In genomic region chr10:90481326-90481923, GRCh38 we compare ENCODE assay signal across 18 cellular contexts.
A peak's percentile ranks its signal among the peaks of the same experiment; 100 is the strongest.
DNase-seq lines count a peak whose midpoint lies in the region; ATAC-seq and TF ChIP-seq lines count a peak whose summit lies in the region.
"Had no signal": no experiment of that assay in that cellular context is flagged by ENCODE, and none has a peak within 500 bp of the region (broad histone marks: within the 10 kb centered on the region; RNA-seq: fewer than 3 reads in every experiment).

No MANE protein-coding gene starts in this region.

- 0 out of 2 replicates have a peak overlapping the region, but pooled peaks have one; percentile 1 for H3K9ac ChIP-seq in BLaER1
- no peak overlapping the region for H3K9ac ChIP-seq in neural progenitor cell

- in situ Hi-C loops in brain microvascular endothelial cell (cut with HindIII; ENCODE audit: low pct_ligation_motif_present, low sequenced_read_pairs), result no loop called here

- H3K4me1 Mint-ChIP-seq in neural progenitor cell, result peaks cover 4% of the 10 kb centered on the region

- H3K9me3 ChIP-seq in BLaER1 (no peaks in the 10 kb centered on the region; the same call in 1 of the 2 replicates), neural progenitor cell (ENCODE audit: low read depth) (no peaks in the 10 kb centered on the region)

- no peak overlapping the region for H3K4me3 Mint-ChIP-seq in neural progenitor cell
- H3K4me3 Mint-ChIP-seq: CD4-positive, alpha-beta T cell had no signal

- H3K36me3 Mint-ChIP-seq in neural progenitor cell, result no peaks in the 10 kb centered on the region

- H3K27me3 ChIP-seq in BLaER1 (no peaks in the 10 kb centered on the region), brain microvascular endothelial cell (replicated peaks) (no peaks in the 10 kb centered on the region), neural progenitor cell (no peaks in the 10 kb centered on the region)

- no peak overlapping the region for H3K27ac Mint-ChIP-seq in neural progenitor cell
- H3K27ac Mint-ChIP-seq: CD4-positive, alpha-beta T cell had no signal

- H3K9me3 Mint-ChIP-seq in neural progenitor cell, result no peaks in the 10 kb centered on the region
- H3K9me3 Mint-ChIP-seq: CD4-positive, alpha-beta T cell had no signal

- TF ChIP-seq CTCF in brain microvascular endothelial cell (IDR thresholded peaks at IDR 0.05; ENCODE audit: low read depth, low read length, missing control alignments) (no peak), neural progenitor cell (IDR thresholded peaks at IDR 0.05) (no peak)

- no peaks in the 10 kb centered on the region for H3K79me2 ChIP-seq in neural progenitor cell (ENCODE audit: low read depth)

- H3K4me3 ChIP-seq in BLaER1 (no peak overlapping the region), brain microvascular endothelial cell (ENCODE audit: low read depth, low read length) (no peak overlapping the region), neural progenitor cell (no peak overlapping the region)

- no peaks in the 10 kb centered on the region for H3F3A ChIP-seq in neural progenitor cell (ENCODE audit: low read depth)

- ATAC-seq in GM19035 (IDR thresholded peaks at IDR 0.05; ENCODE audit: unreplicated experiment), result no peak

- no peak overlapping the region for H2AFZ ChIP-seq in neural progenitor cell (replicated peaks)

- DNase-seq in M059J (ENCODE audit: low read depth) (peak; percentile 30), brain microvascular endothelial cell (peak; percentile 1), iris pigment epithelial cell (ENCODE audit: low read depth) (peak; percentile 22), neural progenitor cell (ENCODE audit: low spot score) (no peak), NCI-H1105 treated with DMSO at 0.1 percent for 48 hours (lab: John Stamatoyannopoulos, UW) (no peak), NCI-H774 (lab: John Stamatoyannopoulos, UW) (no peak)
- DNase-seq: 8988T; AML-193; C1 segment of cervical spinal cord; Calu3; CD4-positive, alpha-beta T cell; DMS 273 treated with DMSO at 0.1 percent for 48 hours; DMS79 treated with DMSO at 0.1 percent for 48 hours; EL; H7 had no signal

- H3K4me1 ChIP-seq in BLaER1, result peaks cover 52% of the 10 kb centered on the region
- no peaks in the 10 kb centered on the region for H3K4me1 ChIP-seq in neural progenitor cell

- H3K27ac ChIP-seq in BLaER1 (peak overlapping the region; percentile 47; the same call in 1 of the 2 replicates), brain microvascular endothelial cell (no peak overlapping the region), neural progenitor cell (no peak overlapping the region)
- H3K27ac ChIP-seq: HL-60 had no signal

- no peaks in the 10 kb centered on the region for H4K20me1 ChIP-seq in BLaER1
- no peaks in the 10 kb centered on the region for H4K20me1 ChIP-seq in neural progenitor cell (ENCODE audit: low read depth)

- H3K27me3 Mint-ChIP-seq in neural progenitor cell (ENCODE audit: insufficient read depth, low read depth), result no peaks in the 10 kb centered on the region
- H3K27me3 Mint-ChIP-seq: CD4-positive, alpha-beta T cell had no signal

- peak overlapping the region; percentile 72 for H3K4me2 ChIP-seq in BLaER1
- no peak overlapping the region for H3K4me2 ChIP-seq in neural progenitor cell

- H3K36me3 ChIP-seq in BLaER1, result no peaks in the 10 kb centered on the region
- no peaks in the 10 kb centered on the region for H3K36me3 ChIP-seq in brain microvascular endothelial cell (replicated peaks)
- no peaks in the 10 kb centered on the region for H3K36me3 ChIP-seq in neural progenitor cell

Comparison
In these comparisons a context has a peak if more than half of its experiments do, and no peak if none do; other contexts are left out.
1. DNase-seq: peak in M059J (single experiment), brain microvascular endothelial cell (single experiment) and iris pigment epithelial cell (single experiment); none in neural progenitor cell (single experiment), NCI-H1105 treated with DMSO at 0.1 percent for 48 hours (single experiment) and NCI-H774 (single experiment).